In genomic region chr15:67554580-67554979, GRCh38 we compare ENCODE assay signal across 3 cellular contexts.
"Had no signal": no experiment of that assay in that cellular context is flagged by ENCODE, and none has a peak within 500 bp of the region (broad histone marks: within the 10 kb centered on the region; RNA-seq: fewer than 3 reads in every experiment).

No MANE protein-coding gene starts in this region.

- ATAC-seq: GM12878 had no signal

- H3K4me3 ChIP-seq: GM12878 had no signal

- DNase-seq: GDM1, GF-D8 had no signal
